ENCODE assay signal across 17 cellular contexts in genomic region chr12:1832801-1833595, GRCh38. TPM values are rescaled to one million over a fixed set of nuclear protein-coding genes. Genes with fewer than 3 reads are reported as not detected.
A peak's percentile ranks its signal among the peaks of the same experiment; 100 is the strongest.
DNase-seq lines count a peak whose midpoint lies in the region; ATAC-seq, FAIRE-seq and TF ChIP-seq lines count a peak whose summit lies in the region.
"Had no signal": no experiment of that assay in that cellular context is flagged by ENCODE, and none has a peak within 500 bp of the region (broad histone marks: within the 10 kb centered on the region; RNA-seq: fewer than 3 reads in every experiment).

No MANE protein-coding gene starts in this region.

- H2AFZ ChIP-seq in H1 (ENCODE audit: low read length) = no peak overlapping the region
- H2AFZ ChIP-seq: PC-9 had no signal

- no peak overlapping the region for H2AK5ac ChIP-seq in H1 (ENCODE audit: low read depth, low read length)

- no peak overlapping the region for H2BK120ac ChIP-seq in H1 (replicated peaks; ENCODE audit: low read depth, low read length)

- ATAC-seq in T-cell (replicated peaks in 1 of 4) = no peak
- ATAC-seq in HG03039 (IDR thresholded peaks at IDR 0.05; ENCODE audit: unreplicated experiment) = no peak

- no peak overlapping the region for H4K91ac ChIP-seq in H1 (replicated peaks; ENCODE audit: insufficient read length, low read length)

- no peaks in the 10 kb centered on the region for H3K4me1 Mint-ChIP-seq in activated CD4-positive, alpha-beta T cell treated with anti-CD3 and anti-CD28 coated beads, Interleukin-2, amount 10 ng/mL, durations not matched to agents 24 days and 14 days
- no peaks in the 10 kb centered on the region for H3K4me1 Mint-ChIP-seq in T-cell

- H3K9ac ChIP-seq in H1 (replicated peaks in 1 of 4; ENCODE audit: extremely low read depth in 1 of 4, low read depth in 3 of 4, low read length in 3 of 4) = no peak overlapping the region

- no peaks in the 10 kb centered on the region; the same call in 1 of the 2 replicates for H3K79me1 ChIP-seq in H1 (ENCODE audit: low read depth, low read length)

- peaks cover 0 to 4% of the 10 kb centered on the region in 2 experiments for H4K20me1 ChIP-seq in H1 (replicated peaks in 1 of 2; ENCODE audit: control insufficient read depth in 1 of 2, insufficient read depth in 2 of 2, low read length in 2 of 2)

- no peak overlapping the region for H4K8ac ChIP-seq in H1 (ENCODE audit: extremely low read depth, insufficient read depth, low read length)

- peaks cover 3% of the 10 kb centered on the region; the same call in 1 of the 2 replicates for H3K23me2 ChIP-seq in H1 (ENCODE audit: low read depth, low read length)

- H3K56ac ChIP-seq in H1 (replicated peaks; ENCODE audit: insufficient read length, low read depth, low read length) = no peak overlapping the region

- POLR2A ChIA-PET in H1 (lab: Charles Lee; ENCODE audit: partially characterized antibody) = interaction anchor here (0.7 kb wide), 1 partner anchor 53 kb away, joined by 3 read pairs; no protein-coding TSS in a partner anchor
- POLR2A ChIA-PET in T-cell (lab: Charles Lee) = interaction anchor here in 1 of 2 donors (0.6 kb wide), 1 partner anchor 180 kb away, joined by 6 read pairs; no protein-coding TSS in a partner anchor

- CTCF ChIA-PET in H1 (lab: Charles Lee; ENCODE audit: partially characterized antibody) (interaction anchor here (0.7 to 3.0 kb wide), 13 partner anchors 10 to 485 kb away, joined by 3 to 20 read pairs (median 3); no protein-coding TSS in a partner anchor), T-cell (lab: Charles Lee) (no interaction called here)

- H3K27me3 ChIP-seq in H7 (ENCODE audit: control insufficient read depth, insufficient read depth, low read length) (no peaks in the 10 kb centered on the region; the same call in 1 of the 2 replicates), H1 (replicated peaks in 1 of 4; ENCODE audit: control insufficient read depth in 3 of 4, extremely low read depth in 1 of 4, insufficient read depth in 3 of 4, low read length in 3 of 4) (peaks cover 0 to 5% (median 2%) of the 10 kb centered on the region in 4 experiments; a peak in 3 of 7 replicates), sigmoid colon (peaks cover 0 to 12% (median 2%) of the 10 kb centered on the region in 3 donors)
- H3K27me3 ChIP-seq: MG63 had no signal

- 83% methylated on average over 17 of the region's 17 CpGs; no CpG with 5 or more reads in 1 of the 2 experiments for WGBS in H1 (ENCODE audit: extremely low coverage in 1 of 2, insufficient coverage in 1 of 2, insufficient read length in 1 of 2, insufficient replicate concordance in 2 of 2, low coverage in 1 of 2, low lambda C conversion rate in 2 of 2, missing lambda C conversion rate in 1 of 2), 2 experiments
- 78 to 80% methylated on average over 17 of the region's 17 CpGs for WGBS in sigmoid colon, 2 donors

- H3K4me2 ChIP-seq in H1 (ENCODE audit: insufficient read depth in 1 of 2, low read depth in 2 of 2, low read length in 2 of 2) = no peak overlapping the region
- H3K4me2 ChIP-seq: PC-9 had no signal

- DNase-seq in H7 = peak; percentile 73
- DNase-seq in NCI-H446 treated with DMSO at 0.1 percent for 48 hours (lab: John Stamatoyannopoulos, UW) = peak; percentile 95
- no peak for DNase-seq in H1 (ENCODE audit: low read depth in 1 of 2, low spot score in 2 of 2)
- DNase-seq in sigmoid colon = peak; percentile 30
- DNase-seq in activated CD4-positive, alpha-beta T cell treated with anti-CD3 and anti-CD28 coated beads, Interleukin-2, amount 10 ng/mL, durations not matched to agents 24 days and 14 days = no peak
- no peak for DNase-seq in T-cell
- no peak for DNase-seq in SIG-M5 (lab: John Stamatoyannopoulos, UW)
- DNase-seq: Calu3; CD4-positive, alpha-beta memory T cell; DMS79; Karpas-422; MG63; NCI-H1092 treated with DMSO at 0.1 percent for 48 hours; NCI-H2107; NCI-H748 treated with DMSO at 0.1 percent for 48 hours had no signal

- no peak overlapping the region for H2BK12ac ChIP-seq in H1 (ENCODE audit: low read depth, low read length)

- H3K27ac Mint-ChIP-seq in activated CD4-positive, alpha-beta T cell treated with anti-CD3 and anti-CD28 coated beads, Interleukin-2, amount 10 ng/mL, durations not matched to agents 24 days and 14 days = no peak overlapping the region
- no peak overlapping the region for H3K27ac Mint-ChIP-seq in T-cell

- H2BK15ac ChIP-seq in H1 (ENCODE audit: low read length) = no peak overlapping the region

- H3K36me3 ChIP-seq in H7 (replicated peaks; ENCODE audit: control insufficient read depth, insufficient read depth, low read length) (no peaks in the 10 kb centered on the region), H1 (ENCODE audit: control insufficient read depth in 2 of 4, insufficient read depth in 4 of 4, low read length in 3 of 4) (no peaks in the 10 kb centered on the region), sigmoid colon (no peaks in the 10 kb centered on the region)
- H3K36me3 ChIP-seq: MG63 had no signal

- H3K4me3 ChIP-seq in H7 (ENCODE audit: insufficient read depth, low read depth, low read length) (no peak overlapping the region), H1 (ENCODE audit: extremely low read depth in 1 of 4, insufficient read depth in 2 of 4, low read depth in 3 of 4, low read length in 4 of 4) (no peak overlapping the region), sigmoid colon (no peak overlapping the region)
- H3K4me3 ChIP-seq: MG63, PC-9 had no signal

- H2BK5ac ChIP-seq in H1 (ENCODE audit: low read depth, low read length) = no peak overlapping the region

- H3K4ac ChIP-seq in H1 (replicated peaks; ENCODE audit: insufficient read length, low read depth, low read length) = no peak overlapping the region

- peaks cover 18% of the 10 kb centered on the region for H3K27me3 Mint-ChIP-seq in activated CD4-positive, alpha-beta T cell treated with anti-CD3 and anti-CD28 coated beads, Interleukin-2, amount 10 ng/mL, durations not matched to agents 24 days and 14 days
- H3K27me3 Mint-ChIP-seq in T-cell = peaks cover 25 to 43% of the 10 kb centered on the region in 2 donors

- intact Hi-C loops in sigmoid colon (cut with DNase I) = no loop called here
- intact Hi-C loops in activated CD4-positive, alpha-beta T cell treated with anti-CD3 and anti-CD28 coated beads, Interleukin-2, amount 10 ng/mL, durations not matched to agents 24 days and 14 days (cut with micrococcal nuclease) = no loop called here

- peak in 2 of 3 experiments; percentile 16 to 22; a peak in 2 of 4 replicates for TF ChIP-seq CTCF in H1 (IDR thresholded peaks at IDR 0.05; ENCODE audit: control extremely low read depth in 1 of 3, insufficient read depth in 1 of 3, low read depth in 1 of 3, low read length in 3 of 3)
- no peak for TF ChIP-seq CTCF in sigmoid colon (IDR thresholded peaks at IDR 0.05)

- no peak overlapping the region for H3K18ac ChIP-seq in H1 (ENCODE audit: extremely low read depth, low read length)

- peaks cover 0 to 13% (median 7%) of the 10 kb centered on the region in 4 experiments; a peak in 5 of 7 replicates for H3K4me1 ChIP-seq in H1 (replicated peaks in 1 of 4; ENCODE audit: control insufficient read depth in 3 of 4, insufficient read depth in 4 of 4, low read length in 3 of 4)
- no peaks in the 10 kb centered on the region for H3K4me1 ChIP-seq in sigmoid colon

- peak in 1 of 2 experiments; percentile 25; a peak in 2 of 4 replicates for TF ChIP-seq RAD21 in H1 (IDR thresholded peaks at IDR 0.05 in 1 of 2, conservative IDR thresholded peaks at IDR 0.05 in 1 of 2; ENCODE audit: low read depth in 2 of 2, low read length in 2 of 2)

- H3K9me3 ChIP-seq in H1 (ENCODE audit: insufficient read depth in 2 of 2, low read depth in 1 of 2, low read length in 1 of 2) (no peaks in the 10 kb centered on the region), sigmoid colon (no peaks in the 10 kb centered on the region)
- H3K9me3 ChIP-seq: MG63 had no signal

- no peak overlapping the region for H4K5ac ChIP-seq in H1 (ENCODE audit: insufficient read length, low read depth, low read length)

- TF ChIP-seq EP300 in H1 (IDR thresholded peaks at IDR 0.05; ENCODE audit: borderline replicate concordance in 1 of 2, low read depth in 2 of 2, low read length in 2 of 2) = no peak
- no peak for TF ChIP-seq EP300 in sigmoid colon (IDR thresholded peaks at IDR 0.05)

- H3K79me2 ChIP-seq in H1 (ENCODE audit: control insufficient read depth in 1 of 2, insufficient read depth in 2 of 2, low read length in 2 of 2) = no peaks in the 10 kb centered on the region

- no peak for FAIRE-seq in H1 (lab: Jason Lieb, UNC)

- TF ChIP-seq POLR2A in H1 (IDR thresholded peaks at IDR 0.05; ENCODE audit: control extremely low read depth in 1 of 2, low read depth in 2 of 2, low read length in 2 of 2) (no peak), sigmoid colon (IDR thresholded peaks at IDR 0.05) (no peak)

- no peak overlapping the region for H3K4me3 Mint-ChIP-seq in activated CD4-positive, alpha-beta T cell treated with anti-CD3 and anti-CD28 coated beads, Interleukin-2, amount 10 ng/mL, durations not matched to agents 24 days and 14 days
- no peak overlapping the region for H3K4me3 Mint-ChIP-seq in T-cell
- H3K4me3 Mint-ChIP-seq: CD4-positive, alpha-beta memory T cell had no signal

- H2BK20ac ChIP-seq in H1 (ENCODE audit: low read length) = no peak overlapping the region

- H3K9me3 Mint-ChIP-seq in activated CD4-positive, alpha-beta T cell treated with anti-CD3 and anti-CD28 coated beads, Interleukin-2, amount 10 ng/mL, durations not matched to agents 24 days and 14 days = no peaks in the 10 kb centered on the region
- no peaks in the 10 kb centered on the region for H3K9me3 Mint-ChIP-seq in T-cell

- H3K27ac ChIP-seq in H1 (ENCODE audit: low read depth, low read length) (no peak overlapping the region), sigmoid colon (no peak overlapping the region)
- H3K27ac ChIP-seq: PC-9 had no signal

- H3K14ac ChIP-seq in H1 (ENCODE audit: insufficient read length) = no peak overlapping the region

- no peak overlapping the region for H3K23ac ChIP-seq in H1 (ENCODE audit: insufficient read length)

- H3K36me3 Mint-ChIP-seq in activated CD4-positive, alpha-beta T cell treated with anti-CD3 and anti-CD28 coated beads, Interleukin-2, amount 10 ng/mL, durations not matched to agents 24 days and 14 days (ENCODE audit: low read depth) = no peaks in the 10 kb centered on the region
- no peaks in the 10 kb centered on the region for H3K36me3 Mint-ChIP-seq in T-cell
- H3K36me3 Mint-ChIP-seq: CD4-positive, alpha-beta memory T cell had no signal

RNA-seq across cellular contexts. Expression of gene LRTM2, which starts 12.6 kb away (rescaled TPM):
- 0.42 TPM in 1 of 2 replicates, not detected in the other for total RNA-seq in H7 (2014; rRNA removed; shearing (Covaris generic))
- total RNA-seq in H1 (2021; fragmentation: NEBNext Ultra II Directional; extraction: Animal tissue kit (Norgen Biotek cat#: 25700)) = not detected in 2 replicates
- polyA plus RNA-seq in H1 (2011; rRNA removed) (0.05 and 0.06 TPM in 2 replicates), sigmoid colon (under 1 TPM in 1 of 3 donors, not detected in 2; 0.09 TPM)
- 0.26 TPM for polyA plus RNA-seq in H1 (2011; cell fraction: cytosol; rRNA removed)
- 0.46 TPM for polyA plus RNA-seq in H1 (2011; cell fraction: nucleus; rRNA removed)
- 0.08 to 0.09 TPM in 2 of 4 replicates, not detected in the others for polyA plus RNA-seq in H1 (2012, experiment 1 of 2)
- polyA plus RNA-seq in H1 (2012, experiment 2 of 2) = not detected
- polyA plus RNA-seq in H1 (2013, experiment 1 of 2) = not detected
- 0.04 TPM for polyA plus RNA-seq in H1 (2013, experiment 2 of 2)
- not detected in 2 replicates for polyA minus RNA-seq in H1 (2011; rRNA and poly(A)+ RNA removed)
- polyA minus RNA-seq in H1 (2011; cell fraction: cytosol; rRNA and poly(A)+ RNA removed) = not detected
- 0.10 TPM for polyA minus RNA-seq in H1 (2011; cell fraction: nucleus; rRNA and poly(A)+ RNA removed)
- total RNA-seq in sigmoid colon (under 1 TPM in 1 of 4 donors, not detected in 3; 0.41 TPM), T-cell (not detected)
- total RNA-seq in activated CD4-positive, alpha-beta T cell treated with anti-CD3 and anti-CD28 coated beads, Interleukin-2, amount 10 ng/mL, durations not matched to agents 24 days and 14 days = 0.05 and 0.16 TPM in 2 replicates
- total RNA-seq: Calu3; CD4-positive, alpha-beta memory T cell; PC-9 had no signal
- polyA plus RNA-seq: CD4-positive, alpha-beta memory T cell had no signal

Comparison
In these comparisons a context has a peak if more than half of its experiments do, and no peak if none do; other contexts are left out.
1. DNase-seq: peak in H7 (single experiment), NCI-H446 treated with DMSO at 0.1 percent for 48 hours (single experiment) and sigmoid colon (single experiment); none in H1 (0 of 2), activated CD4-positive, alpha-beta T cell treated with anti-CD3 and anti-CD28 coated beads, Interleukin-2, amount 10 ng/mL, durations not matched to agents 24 days and 14 days (single experiment), T-cell (0 of 34) and SIG-M5 (single experiment).
2. CTCF ChIP-seq: peak in H1 (2 of 3); none in sigmoid colon (0 of 4).